Comparison of ENCODE assay signal across 8 cellular contexts in the genomic region with DNA sequence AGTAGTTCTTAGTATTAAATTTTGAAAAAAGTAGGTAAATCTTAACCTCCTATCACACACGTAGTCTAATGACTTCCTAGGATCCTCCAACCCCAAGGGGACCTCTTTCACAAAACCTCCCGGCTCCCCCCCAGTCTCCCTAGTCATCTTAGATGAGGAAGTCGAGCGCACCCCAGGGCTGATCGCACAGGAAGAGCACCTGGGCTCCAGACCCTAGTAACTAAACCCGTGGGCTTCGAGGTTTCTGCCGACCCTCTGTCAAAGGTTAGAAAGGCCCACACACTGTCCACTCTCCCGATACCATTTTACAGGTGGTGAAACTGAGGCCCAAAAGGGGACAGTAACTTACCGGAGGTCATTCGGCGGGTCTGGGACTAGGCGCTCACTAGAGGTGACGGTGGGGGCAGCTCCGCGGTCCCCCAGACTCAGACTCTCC. TPM values are rescaled to one million over a fixed set of nuclear protein-coding genes. Genes with fewer than 3 reads are reported as not detected.
A peak's percentile ranks its signal among the peaks of the same experiment; 100 is the strongest.
DNase-seq lines count a peak whose midpoint lies in the region; ATAC-seq and TF ChIP-seq lines count a peak whose summit lies in the region.

No MANE protein-coding gene starts in this region.

- TF ChIP-seq CTCF in GM06990 (IDR thresholded peaks at IDR 0.05; ENCODE audit: insufficient read depth, low read length, poor library complexity, severe bottlenecking): no peak

- H3K27me3 ChIP-seq in GM06990 (replicated peaks; ENCODE audit: control insufficient read depth, insufficient read depth, low read length): no peaks in the 10 kb centered on the region

- DNase-seq in GM06990 (ENCODE audit: extremely low read depth, insufficient read length) (no peak), NOMO-1 treated with DMSO at 0.1 percent for 48 hours (lab: John Stamatoyannopoulos, UW; ENCODE audit: unreplicated experiment) (peak; percentile 66), Right ventricle myocardium inferior (ENCODE audit: missing footprints) (peak; percentile 76), pons (ENCODE audit: low spot score) (peak; percentile 36), HuH-7.5 (ENCODE audit: low spot score) (no peak)
- DNase-seq in activated effector memory CD4-positive, alpha-beta T cell treated with anti-CD3 and anti-CD28 coated beads, Interleukin-2, amount 50 U/mL, for 16 hours: peak; percentile 76

- ATAC-seq in HG02763 (IDR thresholded peaks at IDR 0.05; ENCODE audit: unreplicated experiment) (peak; percentile 6), Right ventricle myocardium inferior (peak; percentile 1), GM18868 (IDR thresholded peaks at IDR 0.05; ENCODE audit: unreplicated experiment) (no peak)

- no peaks in the 10 kb centered on the region for H3K36me3 ChIP-seq in GM06990 (ENCODE audit: control insufficient read depth, insufficient read depth, low read length)

- H3K4me3 ChIP-seq in GM06990 (replicated peaks; ENCODE audit: low read depth, low read length): peak overlapping the region; percentile 98

- intact Hi-C loops in Right ventricle myocardium inferior (cut with DNase I): no loop called here

RNA-seq across cellular contexts. Expression of a gene that starts 0.3 kb away (rescaled TPM):
- 20.2 TPM for total RNA-seq in Right ventricle myocardium inferior

RNA-seq across cellular contexts. Expression of a gene that starts 0.6 kb away (rescaled TPM):
- 19.7 TPM for total RNA-seq in Right ventricle myocardium inferior

RNA-seq across cellular contexts. Expression of a gene that starts 11.0 kb away (rescaled TPM):
- not detected for total RNA-seq in Right ventricle myocardium inferior

Comparison
In these comparisons a context has a peak if more than half of its experiments do, and no peak if none do; other contexts are left out.
1. DNase-seq: peak in NOMO-1 treated with DMSO at 0.1 percent for 48 hours (single experiment), activated effector memory CD4-positive, alpha-beta T cell treated with anti-CD3 and anti-CD28 coated beads, Interleukin-2, amount 50 U/mL, for 16 hours (single experiment), Right ventricle myocardium inferior (single experiment) and pons (single experiment); none in GM06990 (single experiment) and HuH-7.5 (single experiment).